Comparison of ENCODE assay signal across 11 cellular contexts in the genomic region with DNA sequence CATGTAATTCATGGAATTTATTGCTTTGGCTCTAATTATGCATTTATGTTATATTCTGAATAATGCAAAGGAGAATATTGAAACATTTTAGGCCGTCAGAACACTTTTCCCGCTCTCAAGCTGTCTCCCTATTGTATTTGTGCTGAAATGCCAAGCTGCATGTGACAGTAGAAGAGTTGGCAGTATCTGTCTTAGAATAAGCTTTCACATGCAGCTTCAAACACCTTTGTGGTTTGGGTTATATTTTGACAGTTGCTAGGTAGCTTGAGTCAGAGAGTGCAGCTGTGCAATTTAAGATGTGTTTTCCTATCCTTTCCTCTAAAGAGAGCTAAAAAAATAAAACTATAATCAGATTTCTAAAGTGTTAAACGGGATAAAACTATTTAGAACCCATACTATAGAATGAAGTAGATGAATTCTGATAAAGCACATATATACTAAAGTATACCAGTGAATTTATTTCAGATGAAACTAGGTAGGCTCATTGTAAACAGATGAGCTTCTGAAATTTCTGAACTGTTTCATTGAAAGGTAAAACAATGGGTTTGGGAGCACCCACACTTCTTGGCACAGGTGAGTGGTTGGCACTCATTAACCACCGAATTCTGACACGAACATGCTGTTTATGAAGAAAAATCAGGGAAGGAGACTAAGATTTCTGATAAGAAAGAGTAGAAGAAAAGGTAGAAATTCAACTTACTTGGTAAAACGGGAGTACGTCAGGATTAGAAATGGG. TPM values are rescaled to one million over a fixed set of nuclear protein-coding genes. Genes with fewer than 3 reads are reported as not detected.
DNase-seq lines count a peak whose midpoint lies in the region; ATAC-seq, FAIRE-seq and TF ChIP-seq lines count a peak whose summit lies in the region.
"Had no signal": no experiment of that assay in that cellular context is flagged by ENCODE, and none has a peak within 500 bp of the region (broad histone marks: within the 10 kb centered on the region; RNA-seq: fewer than 3 reads in every experiment).

No MANE protein-coding gene starts in this region.

- TF ChIP-seq CTCF in GM12878 (IDR thresholded peaks at IDR 0.05 in 2 of 3, conservative IDR thresholded peaks at IDR 0.05 in 1 of 3; ENCODE audit: control insufficient read depth in 2 of 3, extremely low read depth in 1 of 3, insufficient read depth in 1 of 3, low read depth in 3 of 3, low read length in 3 of 3) (no peak), BE2C (IDR thresholded peaks at IDR 0.05; ENCODE audit: low read depth, low read length) (no peak), stomach (IDR thresholded peaks at IDR 0.05) (no peak)

- no peak overlapping the region for H2AK5ac ChIP-seq in mesenchymal stem cell (ENCODE audit: low read length, severe bottlenecking)

- H3K9me3 ChIP-seq in GM12878 (replicated peaks; ENCODE audit: control insufficient read depth, insufficient read depth, low read length) (no peaks in the 10 kb centered on the region), mesenchymal stem cell (ENCODE audit: control insufficient read depth, low read length) (no peaks in the 10 kb centered on the region), BE2C (no peaks in the 10 kb centered on the region), stomach (no peaks in the 10 kb centered on the region)
- H3K9me3 ChIP-seq: neutrophil had no signal

- no TSS peak for BruUV-seq in GM12878 (replicated peaks; lab: Mats Ljungman, UMichigan)

- H3K79me1 ChIP-seq in mesenchymal stem cell (replicated peaks; ENCODE audit: low read length, poor library complexity, severe bottlenecking): no peaks in the 10 kb centered on the region

- WGBS in GM12878 (ENCODE audit: insufficient coverage, insufficient replicate concordance, low lambda C conversion rate, missing lambda C conversion rate): 24% methylated on average over 7 of the region's 7 CpGs
- 78% methylated on average over 6 of the region's 7 CpGs for WGBS in mesenchymal stem cell
- WGBS in stomach, 5 donors: 66 to 81% (median 76%) methylated on average over 7 of the region's 7 CpGs

- no peaks in the 10 kb centered on the region for H3K36me3 ChIP-seq in GM12878 (ENCODE audit: control insufficient read depth in 2 of 2, insufficient read depth in 2 of 2, low read length in 1 of 2)
- H3K36me3 ChIP-seq in mesenchymal stem cell (ENCODE audit: control insufficient read depth in 1 of 2, insufficient read depth in 2 of 2, low read depth in 1 of 2, low read length in 2 of 2): no peaks in the 10 kb centered on the region
- no peaks in the 10 kb centered on the region for H3K36me3 ChIP-seq in BE2C
- no peaks in the 10 kb centered on the region for H3K36me3 ChIP-seq in stomach
- H3K36me3 ChIP-seq: neutrophil had no signal

- no peak for FAIRE-seq in GM12878 (lab: Jason Lieb, UNC)

- H2BK12ac ChIP-seq in mesenchymal stem cell (ENCODE audit: low read length in 2 of 2): no peak overlapping the region

- no peak overlapping the region for H3K23ac ChIP-seq in mesenchymal stem cell (ENCODE audit: low read length in 2 of 2)

- RAD21 ChIA-PET in GM12878 (lab: Charles Lee; ENCODE audit: unreplicated experiment): interaction anchor here (0.8 to 7.7 kb wide), 8 partner anchors 10 to 449 kb away, joined by 3 to 94 read pairs (median 4); no protein-coding TSS in a partner anchor

- POLR2A ChIA-PET in GM12878 (lab: Charles Lee): no interaction called here

- H3K4me3 ChIP-seq in GM12878 (no peak overlapping the region), mesenchymal stem cell (ENCODE audit: insufficient read depth in 1 of 2, low read depth in 1 of 2, low read length in 2 of 2) (no peak overlapping the region), BE2C (ENCODE audit: low read depth, low read length) (no peak overlapping the region), stomach (no peak overlapping the region)
- H3K4me3 ChIP-seq: SK-N-MC had no signal

- intact Hi-C loops in GM12878 (cut with micrococcal nuclease; ENCODE audit: unreplicated experiment) (no loop called here), stomach (cut with DNase I; ENCODE audit: low total_unique reads) (no loop called here)

- H3K27ac ChIP-seq in GM12878 (ENCODE audit: control insufficient read depth, insufficient read depth) (no peak overlapping the region), mesenchymal stem cell (ENCODE audit: low read length, poor library complexity, severe bottlenecking) (no peak overlapping the region), stomach (no peak overlapping the region)
- H3K27ac ChIP-seq: neutrophil, SK-N-MC had no signal

- no peak overlapping the region for H2BK15ac ChIP-seq in mesenchymal stem cell (ENCODE audit: low read depth, poor library complexity, severe bottlenecking)

- in situ Hi-C loops in GM12878 (cut with MboI): no loop called here

- H3K14ac ChIP-seq in mesenchymal stem cell (ENCODE audit: low read length in 2 of 2): no peak overlapping the region

- peak; percentile 94 to 95 for ATAC-seq in activated CD4-positive, CD25-positive, alpha-beta regulatory T cell treated with anti-CD3 and anti-CD28 coated beads, Interleukin-2, amount 50 U/mL, for 24 hours
- ATAC-seq in HG03280 (IDR thresholded peaks at IDR 0.05; ENCODE audit: unreplicated experiment): peak; percentile 58
- ATAC-seq in GM12878: peak; percentile 80
- ATAC-seq in HG02571 (IDR thresholded peaks at IDR 0.05; ENCODE audit: unreplicated experiment): no peak

- no peaks in the 10 kb centered on the region for H3K79me2 ChIP-seq in GM12878 (ENCODE audit: control insufficient read depth, insufficient read depth, low read length)

- peak overlapping the region; percentile 49 for H2BK120ac ChIP-seq in mesenchymal stem cell (ENCODE audit: low read depth, low read length)

- H2AFZ ChIP-seq in GM12878 (ENCODE audit: control insufficient read depth, low read depth, low read length): no peak overlapping the region
- H2AFZ ChIP-seq in mesenchymal stem cell (ENCODE audit: low read depth, low read length): no peak overlapping the region

- no peak overlapping the region for H4K91ac ChIP-seq in mesenchymal stem cell (ENCODE audit: low read length)

- SMC1A ChIA-PET in GM12878 (lab: Charles Lee; ENCODE audit: uncharacterized antibody, unreplicated experiment): interaction anchor here (0.7 to 4.8 kb wide), 18 partner anchors 10 to 637 kb away, joined by 3 to 35 read pairs (median 3); no protein-coding TSS in a partner anchor

- no peak overlapping the region for H2BK5ac ChIP-seq in mesenchymal stem cell (ENCODE audit: low read depth, low read length, poor library complexity, severe bottlenecking)

- TF ChIP-seq RAD21 in GM12878 (IDR thresholded peaks at IDR 0.05; ENCODE audit: insufficient read depth, low read depth, low read length): no peak

- H4K8ac ChIP-seq in mesenchymal stem cell (ENCODE audit: low read length): no peak overlapping the region

- CTCF ChIA-PET in GM12878 (lab: Yijun Ruan, JAX): interaction anchor here (0.6 to 2.3 kb wide), 8 partner anchors 9 to 448 kb away, joined by 3 to 8 read pairs (median 4); no protein-coding TSS in a partner anchor

- no peak for DNase-seq in activated CD4-positive, CD25-positive, alpha-beta regulatory T cell (lab: John Stamatoyannopoulos, UW)
- DNase-seq in GM12878 (ENCODE audit: low read depth, low spot score) (no peak), mesenchymal stem cell (no peak), BE2C (no peak), stomach (no peak)

- H3K4me1 ChIP-seq in GM12878 (ENCODE audit: control insufficient read depth, insufficient read depth, low read length) (no peaks in the 10 kb centered on the region), mesenchymal stem cell (ENCODE audit: control insufficient read depth, insufficient read depth, low read depth, low read length) (no peaks in the 10 kb centered on the region), BE2C (peaks cover 14% of the 10 kb centered on the region), stomach (peaks cover 0 to 8% (median 6%) of the 10 kb centered on the region in 4 donors)

- H4K20me1 ChIP-seq in GM12878 (ENCODE audit: control insufficient read depth, insufficient read depth): no peaks in the 10 kb centered on the region

- H3K4me2 ChIP-seq in GM12878 (ENCODE audit: control insufficient read depth, insufficient read depth) (no peak overlapping the region), mesenchymal stem cell (ENCODE audit: low read length, poor library complexity, severe bottlenecking) (no peak overlapping the region)

- TF ChIP-seq EP300 in GM12878 (IDR thresholded peaks at IDR 0.05; ENCODE audit: borderline replicate concordance in 1 of 2, control insufficient read depth in 1 of 2, low read depth in 2 of 2, low read length in 2 of 2): no peak
- no peak for TF ChIP-seq EP300 in stomach (IDR thresholded peaks at IDR 0.05)

- no peak overlapping the region for H3K18ac ChIP-seq in mesenchymal stem cell (ENCODE audit: low read depth in 1 of 2, low read length in 2 of 2)

- no peak for TF ChIP-seq POLR2A in GM12878 (IDR thresholded peaks at IDR 0.05; ENCODE audit: low read depth, low read length)
- no peak for TF ChIP-seq POLR2A in stomach (IDR thresholded peaks at IDR 0.05)

- no peaks in the 10 kb centered on the region for H3K27me3 ChIP-seq in GM12878 (replicated peaks in 1 of 2; ENCODE audit: control insufficient read depth in 2 of 2, insufficient read depth in 2 of 2, low read length in 1 of 2)
- peaks cover 0 to 5% of the 10 kb centered on the region in 2 experiments for H3K27me3 ChIP-seq in mesenchymal stem cell (ENCODE audit: control insufficient read depth in 1 of 2, insufficient read depth in 1 of 2, low read length in 2 of 2)
- no peaks in the 10 kb centered on the region for H3K27me3 ChIP-seq in BE2C
- no peaks in the 10 kb centered on the region for H3K27me3 ChIP-seq in stomach
- H3K27me3 ChIP-seq: neutrophil had no signal

- H3K9ac ChIP-seq in GM12878 (ENCODE audit: control insufficient read depth, insufficient read depth, low read length): no peak overlapping the region
- no peak overlapping the region for H3K9ac ChIP-seq in mesenchymal stem cell (ENCODE audit: low read length)

- no peak overlapping the region for H3K4ac ChIP-seq in mesenchymal stem cell (ENCODE audit: low read depth in 1 of 2, low read length in 2 of 2)

RNA-seq across cellular contexts. Expression of gene PLCL1, which starts 43.4 kb away (rescaled TPM):
- total RNA-seq in GM12878 (2013; cell fraction: nucleolus; rRNA removed): 7.5 and 8.9 TPM in 2 replicates
- 0.22 and 0.23 TPM in 2 replicates for total RNA-seq in GM12878 (2014; rRNA removed)
- 0.23 and 0.49 TPM in 2 replicates for total RNA-seq in GM12878 (2014; rRNA removed; fragmentation: Illumina TruSeq; extraction: Trizol)
- 0.40 and 0.46 TPM in 2 replicates for total RNA-seq in GM12878 (2021)
- polyA plus RNA-seq in GM12878 (2011; ENCODE audit: low read depth): 0.13 TPM
- polyA plus RNA-seq in GM12878 (2011; rRNA removed): 1.5 and 2.3 TPM in 2 replicates
- polyA plus RNA-seq in GM12878 (2011; cell fraction: cytosol; rRNA removed): 0.37 and 0.54 TPM in 2 replicates
- polyA plus RNA-seq in GM12878 (2011; cell fraction: nucleus; rRNA removed): 0.83 and 0.99 TPM in 2 replicates
- polyA plus RNA-seq in GM12878 (2012): 0.11 and 0.18 TPM in 2 replicates
- 0.34 and 0.59 TPM in 2 replicates for polyA plus RNA-seq in GM12878 (2014; fragmentation: Illumina TruSeq; extraction: Trizol)
- under 1 TPM; 0.03 to 0.05 TPM for polyA plus RNA-seq in GM12878 (2014; fragmentation: Nextera tagmentation; extraction: Ambion mirVana)
- 0.10 and 0.20 TPM in 2 replicates for polyA plus RNA-seq in GM12878 (2014; rRNA removed)
- under 1 TPM; 0.05 to 0.11 TPM for polyA plus RNA-seq in GM12878 (2016; fragmentation: Nextera tagmentation; extraction: Ambion mirVana)
- 2.7 and 5.9 TPM in 2 replicates for polyA minus RNA-seq in GM12878 (2011; rRNA and poly(A)+ RNA removed)
- 0.67 and 0.83 TPM in 2 replicates for polyA minus RNA-seq in GM12878 (2011; cell fraction: cytosol; rRNA and poly(A)+ RNA removed)
- polyA minus RNA-seq in GM12878 (2011; cell fraction: nucleus; rRNA and poly(A)+ RNA removed): 2.5 and 3.3 TPM in 2 replicates
- polyA plus RNA-seq in mesenchymal stem cell (2013, experiment 1 of 2): 0.18 TPM
- polyA plus RNA-seq in mesenchymal stem cell (2013, experiment 2 of 2): 0.19 TPM
- 5.4 TPM for polyA plus RNA-seq in BE2C (2012; ENCODE audit: insufficient read depth, insufficient read length, low read depth)
- 10 to 100 TPM in 2 of 5 donors, 1 to 10 TPM in 3; 2.2 to 28.7 (median 4.1) TPM for total RNA-seq in stomach
- 1 to 10 TPM in 1 of 3 donors, under 1 TPM in 2; 0.93 to 1.4 (median 0.93) TPM for polyA plus RNA-seq in stomach
- total RNA-seq: A172 had no signal
